In genomic region chr1:209839875-209840491, GRCh38 we compare ENCODE assay signal across 9 cellular contexts. TPM values are rescaled to one million over a fixed set of nuclear protein-coding genes. Genes with fewer than 3 reads are reported as not detected.
DNase-seq lines count a peak whose midpoint lies in the region; ATAC-seq and TF ChIP-seq lines count a peak whose summit lies in the region.
"Had no signal": no experiment of that assay in that cellular context is flagged by ENCODE, and none has a peak within 500 bp of the region (broad histone marks: within the 10 kb centered on the region; RNA-seq: fewer than 3 reads in every experiment).

No MANE protein-coding gene starts in this region.

- peaks cover 80% of the 10 kb centered on the region for H3K36me3 ChIP-seq in A673 (ENCODE audit: insufficient read depth, low read length, poor library complexity, severe bottlenecking)
- H3K36me3 ChIP-seq in right lobe of liver, result peaks cover 0 to 69% (median 22%) of the 10 kb centered on the region in 4 donors

- 52% methylated on average over 5 of the region's 5 CpGs for WGBS in right lobe of liver (ENCODE audit: insufficient coverage, low coverage, low lambda C conversion rate, missing lambda C conversion rate)

- DNase-seq in A673 (ENCODE audit: low spot score), result peak; percentile 61
- peak; percentile 93 for DNase-seq in HFFc6
- DNase-seq in astrocyte of the cerebellum (ENCODE audit: low read depth), result peak; percentile 79
- no peak for DNase-seq in right lobe of liver
- no peak for DNase-seq in WTC11 (ENCODE audit: low spot score)
- DNase-seq in DMS 273 (lab: John Stamatoyannopoulos, UW; ENCODE audit: unreplicated experiment), result no peak
- no peak for DNase-seq in central memory CD4-positive, alpha-beta T cell
- no peak for DNase-seq in germinal center (ENCODE audit: low spot score)

- peak in 2 of 4 donors; percentile 44 to 80 for ATAC-seq in right lobe of liver
- no peak for ATAC-seq in WTC11

- POLR2A ChIA-PET in A673 (lab: Charles Lee; ENCODE audit: low non-redundant PET), result no interaction called here
- POLR2A ChIA-PET in WTC11 (lab: Charles Lee), result no interaction called here

- H3K9me3 ChIP-seq in A673 (ENCODE audit: low read depth, low read length, poor library complexity, severe bottlenecking), result no peaks in the 10 kb centered on the region
- no peaks in the 10 kb centered on the region for H3K9me3 ChIP-seq in right lobe of liver

- in situ Hi-C loops in astrocyte of the cerebellum (cut with HindIII; ENCODE audit: low sequenced_read_pairs), result no loop called here

- CTCF ChIA-PET in A673 (lab: Charles Lee) (interaction anchor here (2.1 kb wide), 1 partner anchor 17 kb away, joined by 7 read pairs; no protein-coding TSS in a partner anchor), WTC11 (lab: Charles Lee) (no interaction called here)

- H3K4me1 Mint-ChIP-seq in HFFc6 (ENCODE audit: low read depth), result peaks cover 92% of the 10 kb centered on the region
- no peaks in the 10 kb centered on the region for H3K4me1 Mint-ChIP-seq in WTC11

- H3K27me3 ChIP-seq in A673 (replicated peaks; ENCODE audit: insufficient read depth, low read depth, low read length, poor library complexity) (no peaks in the 10 kb centered on the region), right lobe of liver (no peaks in the 10 kb centered on the region)

- H3K36me3 Mint-ChIP-seq in HFFc6 (ENCODE audit: low read depth), result peaks cover 77% of the 10 kb centered on the region
- peaks cover 76% of the 10 kb centered on the region for H3K36me3 Mint-ChIP-seq in WTC11

- H3K27ac Mint-ChIP-seq in HFFc6 (peak overlapping the region; percentile 96), WTC11 (no peak overlapping the region)

- H3K9me3 Mint-ChIP-seq in HFFc6, result no peaks in the 10 kb centered on the region
- no peaks in the 10 kb centered on the region for H3K9me3 Mint-ChIP-seq in WTC11

- intact Hi-C loops in A673 (cut with micrococcal nuclease; ENCODE audit: unreplicated experiment) (no loop called here), right lobe of liver (cut with DNase I) (no loop called here)

- TF ChIP-seq CTCF in A673 (conservative IDR thresholded peaks at IDR 0.05; ENCODE audit: low read depth, low read length), result no peak
- TF ChIP-seq CTCF in HFFc6 (IDR thresholded peaks at IDR 0.05), result no peak
- no peak for TF ChIP-seq CTCF in astrocyte of the cerebellum (IDR thresholded peaks at IDR 0.05; ENCODE audit: low read depth, low read length, missing control alignments)
- TF ChIP-seq CTCF in right lobe of liver (IDR thresholded peaks at IDR 0.05), result no peak
- no peak for TF ChIP-seq CTCF in WTC11 (IDR thresholded peaks at IDR 0.05)

- H3K27ac ChIP-seq in A673 (ENCODE audit: low read depth, low read length, poor library complexity, severe bottlenecking) (no peak overlapping the region), right lobe of liver (peak overlapping the region in 1 of 3 donors; percentile 20)

- TF ChIP-seq POLR2A in right lobe of liver (IDR thresholded peaks at IDR 0.05), result peak; percentile 33

- H3K4me3 Mint-ChIP-seq in HFFc6, result peak overlapping the region; percentile 73
- no peak overlapping the region for H3K4me3 Mint-ChIP-seq in WTC11

- BruUV-seq in A673 (replicated peaks; lab: Mats Ljungman, UMichigan), result no TSS peak

- H3K4me3 ChIP-seq in A673 (ENCODE audit: low read depth, low read length, poor library complexity, severe bottlenecking) (no peak overlapping the region), astrocyte of the cerebellum (ENCODE audit: low read depth, low read length) (no peak overlapping the region), right lobe of liver (no peak overlapping the region)

- H3K27me3 Mint-ChIP-seq in HFFc6 (ENCODE audit: insufficient read depth) (no peaks in the 10 kb centered on the region), WTC11 (ENCODE audit: low read depth) (no peaks in the 10 kb centered on the region)

- peaks cover 34% of the 10 kb centered on the region for H3K4me1 ChIP-seq in A673 (ENCODE audit: insufficient read depth, low read length, poor library complexity, severe bottlenecking)
- H3K4me1 ChIP-seq in right lobe of liver, result peaks cover 0 to 17% (median 7%) of the 10 kb centered on the region in 4 donors

TF ChIP-seq in WTC11, 78 proteins besides CTCF, POLR2A, EP300 and RAD21:
- no peak for TF ChIP-seq SMAD3 (CRISPR knock-in tag; IDR thresholded peaks at IDR 0.05; ENCODE audit: borderline replicate concordance)
- TF ChIP-seq CREM (CRISPR knock-in tag; IDR thresholded peaks at IDR 0.05), result no peak
- TF ChIP-seq FOXP1 (CRISPR knock-in tag; IDR thresholded peaks at IDR 0.05; ENCODE audit: borderline replicate concordance), result no peak

RNA-seq across cellular contexts. Expression of gene UTP25, which starts 12.2 kb away (rescaled TPM):
- total RNA-seq in A673 (2021) (8.9 and 11.5 TPM in 2 replicates), right lobe of liver (1 to 10 TPM; 4.6 to 10.0 (median 6.4) TPM), WTC11 (2021) (4.8 to 5.5 TPM (median 5.3 TPM) in 3 replicates)
- total RNA-seq in HFFc6 (2021; fragmentation: NEBNext Ultra II Directional; extraction: Animal tissue kit (Norgen Biotek cat#: 25700)), result 10 to 100 TPM in 4 of 6 experiments, 1 to 10 TPM in 2; 9.0 to 18.5 (median 16.2) TPM

RNA-seq across cellular contexts. Expression of gene IRF6, which starts 34.0 kb away (rescaled TPM):
- 0.17 and 0.28 TPM in 2 replicates for total RNA-seq in A673 (2021)
- 1 to 10 TPM in 2 of 6 experiments, under 1 TPM in 4; 0.14 to 3.2 (median 0.28) TPM for total RNA-seq in HFFc6 (2021; fragmentation: NEBNext Ultra II Directional; extraction: Animal tissue kit (Norgen Biotek cat#: 25700))
- 10 to 100 TPM; 24.9 to 33.9 (median 28.9) TPM for total RNA-seq in right lobe of liver
- total RNA-seq in WTC11 (2021), result 16.6 to 17.9 TPM (median 17.2 TPM) in 3 replicates
- total RNA-seq: T-helper 2 cell treated with Interferon-gamma antibody and Interleukin-4, amounts not matched to agents 100 ng/mL and 5 ng/mL, for 36 hours had no signal

RNA-seq across cellular contexts. Expression of gene C1orf74, which starts 55.6 kb away (rescaled TPM):
- total RNA-seq in A673 (2021) (4.2 and 5.0 TPM in 2 replicates), right lobe of liver (1 to 10 TPM in 3 of 6 experiments, under 1 TPM in 3; 0.81 to 1.6 (median 1.0) TPM), WTC11 (2021) (4.1 to 4.6 TPM (median 4.4 TPM) in 3 replicates)
- total RNA-seq in HFFc6 (2021; fragmentation: NEBNext Ultra II Directional; extraction: Animal tissue kit (Norgen Biotek cat#: 25700)), result 1 to 10 TPM; 1.8 to 2.7 (median 2.4) TPM

Comparison
In these comparisons a context has a peak if more than half of its experiments do, and no peak if none do; other contexts are left out.
1. DNase-seq: peak in A673 (single experiment), HFFc6 (single experiment) and astrocyte of the cerebellum (single experiment); none in right lobe of liver (0 of 3), WTC11 (single experiment), DMS 273 (single experiment), central memory CD4-positive, alpha-beta T cell (single experiment) and germinal center (single experiment).